In the genomic region with DNA sequence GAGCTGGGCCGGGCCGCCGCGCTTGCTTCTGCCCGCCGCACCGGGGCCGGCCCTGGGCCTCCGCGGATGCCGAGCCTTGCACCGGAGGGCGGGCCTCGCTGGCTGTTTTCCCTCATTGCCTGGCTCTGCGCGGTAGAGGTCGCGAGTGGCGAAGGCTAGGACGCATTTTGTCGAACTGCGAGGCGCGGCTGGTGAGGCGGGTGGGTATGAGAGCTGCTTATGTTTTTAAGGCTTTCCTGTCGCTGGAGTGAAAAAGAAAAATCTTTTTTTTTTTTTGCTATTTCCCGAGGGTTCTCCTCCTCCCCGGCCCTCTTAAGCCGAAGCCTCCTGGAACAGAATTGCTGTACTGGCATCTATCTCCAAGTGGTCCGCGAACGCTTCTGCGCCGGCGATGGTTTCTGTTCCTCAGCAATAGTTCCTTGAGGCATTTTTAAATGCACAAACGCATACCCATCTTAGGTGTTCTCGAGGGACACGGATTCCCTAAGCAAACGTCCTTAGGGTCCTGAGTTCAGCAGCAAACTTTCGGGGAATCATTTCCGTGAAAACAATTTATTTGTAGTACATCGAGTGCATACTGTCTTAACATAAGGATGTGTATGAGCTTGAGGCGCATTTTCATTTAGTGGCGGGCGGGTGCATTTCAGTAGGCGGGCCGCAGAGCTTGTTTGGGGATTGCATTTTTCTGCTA, we compare ENCODE assay signal across 8 cellular contexts. TPM values are rescaled to one million over a fixed set of nuclear protein-coding genes. Genes with fewer than 3 reads are reported as not detected.
A peak's percentile ranks its signal among the peaks of the same experiment; 100 is the strongest.
DNase-seq lines count a peak whose midpoint lies in the region; ATAC-seq and TF ChIP-seq lines count a peak whose summit lies in the region.

No MANE protein-coding gene starts in this region.

- no peaks in the 10 kb centered on the region for H3K27me3 ChIP-seq in layer of hippocampus (ENCODE audit: control insufficient read depth, insufficient read depth, low read length)

- no peaks in the 10 kb centered on the region for H3K27me3 Mint-ChIP-seq in activated B cell treated with CpG ODN at 0.5 μM for 24 hours

- peaks cover 61% of the 10 kb centered on the region for H3K36me3 Mint-ChIP-seq in activated B cell treated with CpG ODN at 0.5 μM for 24 hours (ENCODE audit: low read depth)

- in situ Hi-C loops in GM13977 (cut with MboI; ENCODE audit: low pct_unique_long_range_greater_than_20kb, low sequenced_read_pairs, unreplicated experiment) = no loop called here

- DNase-seq in 8988T = peak; percentile 29
- peak; percentile 49 for DNase-seq in GM13977 (ENCODE audit: low spot score)
- DNase-seq in NCI-H2029 (lab: John Stamatoyannopoulos, UW) = peak; percentile 59
- DNase-seq in activated B cell treated with CpG ODN at 0.5 μM for 24 hours = no peak
- peak; percentile 58 for DNase-seq in cerebellum (ENCODE audit: low spot score)
- DNase-seq in stimulated activated CD4-positive, alpha-beta T cell treated with anti-CD3 and anti-CD28 coated beads, Interleukin-1b, Interleukin-23, amount 100 ng/mL, for 1 hour (ENCODE audit: low read depth in 2 of 2) = peak; percentile 28 to 45

- POLR2A ChIA-PET in activated B cell treated with CpG ODN at 0.5 μM for 24 hours (lab: Charles Lee) = interaction anchor here (0.6 to 4.2 kb wide), 64 partner anchors 8 to 352 kb away, joined by 3 to 92 read pairs (median 5); partner anchors contain the start of genes AMN1, BICD1 and ETFBKMT

- ATAC-seq in HG02938 (IDR thresholded peaks at IDR 0.05; ENCODE audit: unreplicated experiment) (peak; percentile 41), activated B cell treated with CpG ODN at 0.5 μM for 24 hours (ENCODE audit: low read depth) (peak; percentile 48)

- TF ChIP-seq CTCF in GM13977 (IDR thresholded peaks at IDR 0.05; ENCODE audit: extremely low read depth, insufficient read depth, missing control alignments) (peak; percentile 41), activated B cell treated with CpG ODN at 0.5 μM for 24 hours (IDR thresholded peaks at IDR 0.05) (no peak)

- CTCF ChIA-PET in activated B cell treated with CpG ODN at 0.5 μM for 24 hours (lab: Charles Lee) = interaction anchor here (0.6 to 1.8 kb wide), 7 partner anchors 64 to 306 kb away, joined by 3 to 4 read pairs (median 3); no protein-coding TSS in a partner anchor

- H3K27ac Mint-ChIP-seq in activated B cell treated with CpG ODN at 0.5 μM for 24 hours = peak overlapping the region; percentile 99

- intact Hi-C loops in activated B cell treated with CpG ODN at 0.5 μM for 24 hours (cut with micrococcal nuclease) = loop anchor here (1.0 to 10.0 kb wide), 17 partner anchors 64 to 635 kb away; partner anchors contain the start of genes ETFBKMT and SINHCAF

- H3K4me1 Mint-ChIP-seq in activated B cell treated with CpG ODN at 0.5 μM for 24 hours = peaks cover 80% of the 10 kb centered on the region

- H3K27ac ChIP-seq in layer of hippocampus (ENCODE audit: low read depth, low read length) = peak overlapping the region; percentile 77

- H3K4me3 Mint-ChIP-seq in activated B cell treated with CpG ODN at 0.5 μM for 24 hours = peak overlapping the region; percentile 99

- H3K9me3 Mint-ChIP-seq in activated B cell treated with CpG ODN at 0.5 μM for 24 hours = peaks cover 6% of the 10 kb centered on the region

RNA-seq across cellular contexts. Expression of gene RESF1, which starts 0.6 kb away (rescaled TPM):
- total RNA-seq in activated B cell treated with CpG ODN at 0.5 μM for 24 hours (286 and 299 TPM in 2 replicates), cerebellum (60.7 TPM)
